1 cellular context compared by ENCODE assay signal in genomic region chr5:139517683-139518564, GRCh38.
A peak's percentile ranks its signal among the peaks of the same experiment; 100 is the strongest.
TF ChIP-seq lines count a peak whose summit lies in the region.

No MANE protein-coding gene starts in this region.

TF ChIP-seq in K562, 482 proteins besides CTCF, POLR2A, EP300 and RAD21 (continued from another document and continues in another):
- TF ChIP-seq ZNF407 (IDR thresholded peaks at IDR 0.05; ENCODE audit: low read depth) (no peak), ZNF124 (CRISPR knock-in tag; IDR thresholded peaks at IDR 0.05) (no peak), BHLHE40 (IDR thresholded peaks at IDR 0.05; ENCODE audit: low read length) (0 out of 2 replicates have a peak, but pooled peaks have one; percentile 11), AFF1 (IDR thresholded peaks at IDR 0.05; ENCODE audit: low read depth in 1 of 2, partially characterized antibody in 2 of 2) (no peak), TAL1 (IDR thresholded peaks at IDR 0.05) (no peak), PREB (CRISPR knock-in tag; IDR thresholded peaks at IDR 0.05) (no peak), E2F3 (CRISPR knock-in tag; IDR thresholded peaks at IDR 0.05) (peak; percentile 54), ZNF175 (CRISPR knock-in tag; IDR thresholded peaks at IDR 0.05; ENCODE audit: low read depth) (peak; percentile 61), RBM25 (IDR thresholded peaks at IDR 0.05; ENCODE audit: low read depth, low read length, severe bottlenecking) (no peak), TCF7L2 (IDR thresholded peaks at IDR 0.05; ENCODE audit: low read depth, low read length) (no peak), ZNF644 (tag; IDR thresholded peaks at IDR 0.05; ENCODE audit: low read depth) (no peak), EGR1 (conservative IDR thresholded peaks at IDR 0.05) (peak; percentile 66), MAFK (IDR thresholded peaks at IDR 0.05; ENCODE audit: low read length) (peak; percentile 2; the same call in 1 of the 2 replicates), FIP1L1 (IDR thresholded peaks at IDR 0.05; ENCODE audit: low read depth, low read length, poor library complexity, severe bottlenecking) (peak; percentile 98), MBD2 (IDR thresholded peaks at IDR 0.05; ENCODE audit: borderline replicate concordance, low read depth) (peak; percentile 52; the same call in 1 of the 2 replicates), ZNF324 (CRISPR knock-in tag; IDR thresholded peaks at IDR 0.05) (0 out of 2 replicates have a peak, but pooled peaks have one; percentile 59), LEF1 (IDR thresholded peaks at IDR 0.05) (no peak), ZNF707 (CRISPR knock-in tag; conservative IDR thresholded peaks at IDR 0.05) (no peak), PHB2 (IDR thresholded peaks at IDR 0.05; ENCODE audit: low read depth) (peak; percentile 15; the same call in 1 of the 2 replicates), TEAD4 (IDR thresholded peaks at IDR 0.05; ENCODE audit: low read length) (peak; percentile 50; the same call in 1 of the 2 replicates), TEAD4 (CRISPR knock-in tag; IDR thresholded peaks at IDR 0.05; ENCODE audit: borderline replicate concordance) (no peak), MTA3 (IDR thresholded peaks at IDR 0.05; ENCODE audit: borderline replicate concordance) (peak; percentile 92), MCM5 (IDR thresholded peaks at IDR 0.05; ENCODE audit: low read depth) (no peak), RBM34 (IDR thresholded peaks at IDR 0.05; ENCODE audit: borderline replicate concordance, insufficient read depth, low read length) (no peak), BACH1 (tag; IDR thresholded peaks at IDR 0.05) (no peak), ADNP (tag; IDR thresholded peaks at IDR 0.05) (no peak), DIDO1 (tag; IDR thresholded peaks at IDR 0.05; ENCODE audit: low read depth) (peak; percentile 61; the same call in 1 of the 2 replicates), E4F1 (CRISPR knock-in tag; IDR thresholded peaks at IDR 0.05; ENCODE audit: borderline replicate concordance) (no peak), NCOA2 (IDR thresholded peaks at IDR 0.05; ENCODE audit: partially characterized antibody in 2 of 2) (no peak), MEIS2 (IDR thresholded peaks at IDR 0.05; ENCODE audit: partially characterized antibody) (no peak), TFAM (CRISPR knock-in tag; conservative IDR thresholded peaks at IDR 0.05) (no peak), FOXO4 (CRISPR knock-in tag; IDR thresholded peaks at IDR 0.05) (0 out of 2 replicates have a peak, but pooled peaks have one; percentile 68), ILK (tag; IDR thresholded peaks at IDR 0.05; ENCODE audit: borderline replicate concordance, low read depth) (no peak), YY1 (IDR thresholded peaks at IDR 0.05; ENCODE audit: borderline replicate concordance in 1 of 3, control insufficient read depth in 1 of 3, extremely low read depth in 1 of 3, insufficient read depth in 3 of 3, insufficient read length in 1 of 3, insufficient replicate concordance in 2 of 3, low read depth in 1 of 3, low read length in 2 of 3) (peak in 2 of 3 experiments; percentile 82 to 84), SIRT6 (IDR thresholded peaks at IDR 0.05; ENCODE audit: low read depth, low read length) (no peak), LCOR (CRISPR knock-in tag; IDR thresholded peaks at IDR 0.05) (peak; percentile 97), CREB5 (CRISPR knock-in tag; IDR thresholded peaks at IDR 0.05) (no peak), CLOCK (CRISPR knock-in tag; IDR thresholded peaks at IDR 0.05; ENCODE audit: borderline replicate concordance) (no peak)
